In the genomic region with DNA sequence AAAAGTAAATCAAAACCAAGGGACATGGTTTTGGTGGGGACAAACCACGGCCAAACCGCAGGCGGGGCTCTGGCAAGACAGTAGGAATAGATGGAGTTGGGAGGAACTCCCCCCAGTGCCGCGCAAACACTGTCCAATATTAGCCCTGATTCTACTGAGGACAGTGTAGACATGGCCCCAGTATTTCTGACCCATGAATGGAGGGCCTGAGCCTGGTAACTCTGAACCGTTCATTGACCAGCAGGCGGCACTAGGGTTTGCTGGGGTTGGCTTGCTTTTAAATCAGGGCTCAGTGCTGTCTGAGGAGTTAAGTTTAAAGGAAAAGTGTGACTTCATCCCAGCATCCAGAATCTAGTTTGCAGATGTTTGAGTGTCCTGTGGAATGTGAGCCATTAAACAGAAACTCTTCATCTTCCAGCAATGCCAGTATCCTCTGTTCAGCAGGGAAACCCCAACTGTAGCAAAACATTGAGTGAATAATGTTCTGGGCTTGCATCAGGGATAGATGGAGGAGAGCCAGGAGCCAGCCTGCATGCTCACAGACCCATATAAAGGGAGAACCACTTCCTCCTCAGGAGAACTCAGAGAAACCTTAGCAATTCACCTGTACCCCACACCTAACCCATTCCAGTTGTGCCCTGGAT, we compare ENCODE assay signal across 27 cellular contexts.
DNase-seq lines count a peak whose midpoint lies in the region; ATAC-seq and TF ChIP-seq lines count a peak whose summit lies in the region.
"Had no signal": no experiment of that assay in that cellular context is flagged by ENCODE, and none has a peak within 500 bp of the region (broad histone marks: within the 10 kb centered on the region; RNA-seq: fewer than 3 reads in every experiment).

No MANE protein-coding gene starts in this region.

- intact Hi-C loops in colonic mucosa (cut with DNase I), result no loop called here

- H3K9me3 ChIP-seq in T-helper 17 cell (ENCODE audit: control insufficient read depth, low read length, poor library complexity, severe bottlenecking), result no peaks in the 10 kb centered on the region
- no peaks in the 10 kb centered on the region for H3K9me3 ChIP-seq in colonic mucosa
- H3K9me3 ChIP-seq: stomach, tibial nerve had no signal

- no peaks in the 10 kb centered on the region for H3K36me3 ChIP-seq in colonic mucosa
- H3K36me3 ChIP-seq: neural progenitor cell, stomach, tibial nerve had no signal

- H3K27me3 Mint-ChIP-seq in T-helper 17 cell, result peaks cover 41% of the 10 kb centered on the region

- H3K4me3 ChIP-seq in colonic mucosa, result no peak overlapping the region
- H3K4me3 ChIP-seq: coronary artery, lung, neural progenitor cell, stomach, tibial nerve had no signal

- peaks cover 3% of the 10 kb centered on the region for H3K4me1 Mint-ChIP-seq in T-helper 17 cell
- H3K4me1 Mint-ChIP-seq: neural progenitor cell had no signal

- H3K27ac Mint-ChIP-seq in T-helper 17 cell, result peak overlapping the region; percentile 2
- H3K27ac Mint-ChIP-seq: activated CD8-positive, alpha-beta T cell treated with anti-CD3 and anti-CD28 coated beads, Interleukin-2, amount 10 ng/mL, durations not matched to agents 7 days and 5 days; neural progenitor cell; progenitor cell of endocrine pancreas had no signal

- ATAC-seq in T-helper 17 cell (no peak), HG02870 (IDR thresholded peaks at IDR 0.05; ENCODE audit: unreplicated experiment) (no peak)
- ATAC-seq: activated CD8-positive, alpha-beta T cell treated with anti-CD3 and anti-CD28 coated beads, Interleukin-2, amount 10 ng/mL, durations not matched to agents 7 days and 5 days; PC-3 had no signal

- no peaks in the 10 kb centered on the region for H3K4me1 ChIP-seq in colonic mucosa
- H3K4me1 ChIP-seq: neural progenitor cell, stomach had no signal

- DNase-seq in GM03348 (ENCODE audit: low spot score), result peak; percentile 44
- DNase-seq in T-helper 17 cell, result no peak
- DNase-seq in fibroblast of peridontal ligament (ENCODE audit: extremely low read depth), result peak; percentile 77
- no peak for DNase-seq in RPMI8226
- DNase-seq in HK-2 (ENCODE audit: unreplicated experiment), result no peak
- no peak for DNase-seq in colonic mucosa
- DNase-seq: activated CD4-positive, alpha-beta T cell treated with anti-CD3 and anti-CD28 coated beads for 1 hour; activated CD8-positive, alpha-beta T cell treated with anti-CD3 and anti-CD28 coated beads, Interleukin-2, amount 10 ng/mL, durations not matched to agents 7 days and 5 days; activated gamma-delta T cell; activated T-cell treated with anti-CD3 and anti-CD28 coated beads for 4 hours; C1 segment of cervical spinal cord; Calu3; glutamatergic neuron; KG1; kidney glomerular epithelial cell; NCI-H1417 treated with DMSO at 0.1 percent for 48 hours; NCI-H2107; NCI-H446 treated with DMSO at 0.1 percent for 48 hours; PC-3; SIG-M5; stomach had no signal

- no peak overlapping the region for H3K4me3 Mint-ChIP-seq in T-helper 17 cell
- H3K4me3 Mint-ChIP-seq: activated CD8-positive, alpha-beta T cell treated with anti-CD3 and anti-CD28 coated beads, Interleukin-2, amount 10 ng/mL, durations not matched to agents 7 days and 5 days; neural progenitor cell had no signal

- peaks cover 3% of the 10 kb centered on the region for H3K36me3 Mint-ChIP-seq in T-helper 17 cell (ENCODE audit: low read depth)
- H3K36me3 Mint-ChIP-seq: neural progenitor cell had no signal

- H3K27ac ChIP-seq in colonic mucosa, result no peak overlapping the region
- H3K27ac ChIP-seq: coronary artery, neural progenitor cell, stomach, tibial nerve had no signal

- TF ChIP-seq CTCF in colonic mucosa (IDR thresholded peaks at IDR 0.05), result no peak

- no peaks in the 10 kb centered on the region for H3K27me3 ChIP-seq in colonic mucosa
- H3K27me3 ChIP-seq: neural progenitor cell, stomach, tibial nerve had no signal

- H3K9ac ChIP-seq in colonic mucosa (ENCODE audit: low read depth in 2 of 2, low read length in 2 of 2), result no peak overlapping the region
- H3K9ac ChIP-seq: neural progenitor cell had no signal

Comparison
In these comparisons a context has a peak if more than half of its experiments do, and no peak if none do; other contexts are left out.
1. DNase-seq: peak in GM03348 (single experiment) and fibroblast of peridontal ligament (single experiment); none in T-helper 17 cell (0 of 3), RPMI8226 (single experiment), HK-2 (single experiment) and colonic mucosa (single experiment).